In genomic region chrX:130560558-130560957, GRCh38 we compare ENCODE assay signal across 23 cellular contexts.
A peak's percentile ranks its signal among the peaks of the same experiment; 100 is the strongest.
DNase-seq lines count a peak whose midpoint lies in the region; ATAC-seq and TF ChIP-seq lines count a peak whose summit lies in the region.
"Had no signal": no experiment of that assay in that cellular context is flagged by ENCODE, and none has a peak within 500 bp of the region (broad histone marks: within the 10 kb centered on the region; RNA-seq: fewer than 3 reads in every experiment).

No MANE protein-coding gene starts in this region.

- H3K36me3 ChIP-seq in uterus, result no peaks in the 10 kb centered on the region
- H3K36me3 ChIP-seq: BLaER1 treated with 17β-estradiol and CSF1 and Interleukin-3, amounts not matched to agents 10 nM and 100 nM had no signal

- no peaks in the 10 kb centered on the region for H3K9me3 ChIP-seq in uterus
- H3K9me3 ChIP-seq: BLaER1 treated with 17β-estradiol and CSF1 and Interleukin-3, amounts not matched to agents 10 nM and 100 nM; SK-N-SH had no signal

- no peaks in the 10 kb centered on the region for H3K9me3 Mint-ChIP-seq in progenitor cell of endocrine pancreas (ENCODE audit: low read depth)
- H3K9me3 Mint-ChIP-seq in MCF 10A (ENCODE audit: unreplicated experiment), result no peaks in the 10 kb centered on the region
- H3K9me3 Mint-ChIP-seq: CD8-positive, alpha-beta T cell; GM23338 had no signal

- H3K4me1 Mint-ChIP-seq in progenitor cell of endocrine pancreas (ENCODE audit: low read depth) (peaks cover 17% of the 10 kb centered on the region), MCF 10A (ENCODE audit: insufficient read depth, unreplicated experiment) (no peaks in the 10 kb centered on the region)

- no peak for TF ChIP-seq POLR2A in uterus (IDR thresholded peaks at IDR 0.05)

- no TSS peak for BruUV-seq in MCF 10A (replicated peaks; lab: Mats Ljungman, UMichigan)

- H3K4me1 ChIP-seq in uterus, result no peaks in the 10 kb centered on the region

- H3K4me3 ChIP-seq in LNCaP clone FGC (ENCODE audit: low read depth, low read length) (no peak overlapping the region), uterus (no peak overlapping the region)
- H3K4me3 ChIP-seq: BLaER1 treated with 17β-estradiol and CSF1 and Interleukin-3, amounts not matched to agents 10 nM and 100 nM; GM12878; GM23338 had no signal

- POLR2A ChIA-PET in MCF 10A (lab: Yijun Ruan, JAX), result no interaction called here

- TF ChIP-seq CTCF in LNCaP clone FGC (IDR thresholded peaks at IDR 0.05; ENCODE audit: control insufficient read depth, extremely low read depth, insufficient read depth), result no peak
- TF ChIP-seq CTCF in progenitor cell of endocrine pancreas (IDR thresholded peaks at IDR 0.05; ENCODE audit: unreplicated experiment), result no peak
- TF ChIP-seq CTCF in uterus (IDR thresholded peaks at IDR 0.05), result no peak
- no peak for TF ChIP-seq CTCF in MCF 10A (IDR thresholded peaks at IDR 0.05; ENCODE audit: unreplicated experiment)

- intact Hi-C loops in uterus (cut with DNase I; ENCODE audit: low total_unique reads), result no loop called here
- intact Hi-C loops in MCF 10A (cut with micrococcal nuclease), result no loop called here

- no peak for ATAC-seq in GM18868 (IDR thresholded peaks at IDR 0.05; ENCODE audit: unreplicated experiment)
- ATAC-seq: CD8-positive, alpha-beta T cell; GM12878; GM23338; HCT116 had no signal

- in situ Hi-C loops in Caki2 (cut with HindIII; ENCODE audit: low pct_unique_long_range_greater_than_20kb, low sequenced_read_pairs), result no loop called here

- H3K4me3 Mint-ChIP-seq in progenitor cell of endocrine pancreas (ENCODE audit: low read depth) (no peak overlapping the region), MCF 10A (ENCODE audit: unreplicated experiment) (no peak overlapping the region)
- H3K4me3 Mint-ChIP-seq: CD8-positive, alpha-beta T cell; GM23338 had no signal

- CTCF ChIA-PET in MCF 10A (lab: Yijun Ruan, JAX), result interaction anchor here (1.0 kb wide), 1 partner anchor 353 kb away, joined by 5 read pairs; no protein-coding TSS in a partner anchor

- H3K27ac ChIP-seq in uterus, result no peak overlapping the region
- H3K27ac ChIP-seq: BLaER1 treated with 17β-estradiol and CSF1 and Interleukin-3, amounts not matched to agents 10 nM and 100 nM; RWPE1 had no signal

- DNase-seq in Caki2 (ENCODE audit: low read depth) (peak; percentile 2), LNCaP clone FGC (ENCODE audit: low read depth) (peak; percentile 50), kidney tubule cell (ENCODE audit: low spot score) (peak; percentile 44), progenitor cell of endocrine pancreas (ENCODE audit: low spot score, unreplicated experiment) (no peak), putamen (ENCODE audit: low spot score) (no peak), uterus (no peak), MCF 10A (ENCODE audit: unreplicated experiment) (no peak)
- DNase-seq: CD8-positive, alpha-beta T cell; DMS79; KG1; NCI-H1105; NCI-H146; NCI-H2029; NCI-H2227 treated with DMSO at 0.1 percent for 48 hours; NCI-H510A; SHP77 treated with DMSO at 0.1 percent for 48 hours; SK-N-SH had no signal

- no peaks in the 10 kb centered on the region for H3K36me3 Mint-ChIP-seq in progenitor cell of endocrine pancreas (ENCODE audit: insufficient read depth)
- no peaks in the 10 kb centered on the region for H3K36me3 Mint-ChIP-seq in MCF 10A (ENCODE audit: insufficient read depth, unreplicated experiment)
- H3K36me3 Mint-ChIP-seq: CD8-positive, alpha-beta T cell had no signal

- H3K27me3 Mint-ChIP-seq in progenitor cell of endocrine pancreas, result peaks cover under 1% of the 10 kb centered on the region
- peaks cover 46% of the 10 kb centered on the region for H3K27me3 Mint-ChIP-seq in MCF 10A (ENCODE audit: insufficient read depth, unreplicated experiment)

- H3K27me3 ChIP-seq in uterus, result no peaks in the 10 kb centered on the region

- H3K27ac Mint-ChIP-seq in progenitor cell of endocrine pancreas (peak overlapping the region; percentile 35), MCF 10A (ENCODE audit: low read depth, unreplicated experiment) (no peak overlapping the region)
- H3K27ac Mint-ChIP-seq: CD8-positive, alpha-beta T cell; GM23338 had no signal

Comparison
In these comparisons a context has a peak if more than half of its experiments do, and no peak if none do; other contexts are left out.
1. DNase-seq: peak in Caki2 (single experiment), LNCaP clone FGC (single experiment) and kidney tubule cell (single experiment); none in progenitor cell of endocrine pancreas (single experiment), putamen (single experiment), uterus (0 of 2) and MCF 10A (single experiment).